In the genomic region with DNA sequence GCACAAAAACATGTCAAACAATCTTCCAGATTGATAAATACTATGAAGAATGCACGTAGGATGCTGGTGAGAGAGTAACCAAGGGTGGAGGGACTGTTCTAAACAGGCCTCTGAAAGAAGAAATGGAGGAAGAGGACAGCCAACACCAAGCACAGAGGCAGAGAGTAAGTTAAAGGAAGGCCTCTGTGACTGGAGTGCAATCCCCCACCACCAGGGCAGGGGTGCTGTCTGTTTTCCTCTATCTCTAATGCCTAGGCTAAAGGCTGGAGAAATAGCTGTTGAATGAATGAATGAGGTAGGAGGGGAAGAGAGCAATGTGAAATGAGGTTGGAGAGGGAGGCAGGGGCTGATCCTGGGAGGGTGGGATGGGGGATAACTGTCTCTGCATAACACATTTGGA, we compare ENCODE assay signal across 31 cellular contexts.
DNase-seq lines count a peak whose midpoint lies in the region; ATAC-seq and TF ChIP-seq lines count a peak whose summit lies in the region.
"Had no signal": no experiment of that assay in that cellular context is flagged by ENCODE, and none has a peak within 500 bp of the region (broad histone marks: within the 10 kb centered on the region; RNA-seq: fewer than 3 reads in every experiment).

No MANE protein-coding gene starts in this region.

- peaks cover 69% of the 10 kb centered on the region for H3K4me1 ChIP-seq in Caco-2
- H3K4me1 ChIP-seq: adrenal gland, gastroesophageal sphincter, HAP-1 had no signal

- H3K4me1 Mint-ChIP-seq in T-helper 2 cell treated with Interferon-gamma antibody and Interleukin-4, amounts not matched to agents 5 μg/mL and 100 μg/mL, for 36 hours (ENCODE audit: low read depth), result peaks cover 49% of the 10 kb centered on the region
- peaks cover 59% of the 10 kb centered on the region for H3K4me1 Mint-ChIP-seq in Caco-2 (ENCODE audit: low read depth, unreplicated experiment)
- peaks cover 55% of the 10 kb centered on the region for H3K4me1 Mint-ChIP-seq in activated T-helper 1 cell treated with anti-CD3 and anti-CD28 coated beads, Interleukin-12 subunit alpha, Interleukin-12 subunit beta, Interleukin-2, Interleukin-4 antibody, amounts not matched to agents 30 ng/mL and 10 ng/mL and 1 ng/mL, durations not matched to agents 14 hours and 24 hours and 36 hours (ENCODE audit: low read depth)
- peaks cover 33% of the 10 kb centered on the region for H3K4me1 Mint-ChIP-seq in nephron progenitor cell
- H3K4me1 Mint-ChIP-seq: immature natural killer cell had no signal

- H3K27me3 Mint-ChIP-seq in T-helper 2 cell treated with Interferon-gamma antibody and Interleukin-4, amounts not matched to agents 5 μg/mL and 100 μg/mL, for 36 hours (ENCODE audit: low read depth), result no peaks in the 10 kb centered on the region
- no peaks in the 10 kb centered on the region for H3K27me3 Mint-ChIP-seq in Caco-2 (ENCODE audit: insufficient read depth, unreplicated experiment)
- no peaks in the 10 kb centered on the region for H3K27me3 Mint-ChIP-seq in activated T-helper 1 cell treated with anti-CD3 and anti-CD28 coated beads, Interleukin-12 subunit alpha, Interleukin-12 subunit beta, Interleukin-2, Interleukin-4 antibody, amounts not matched to agents 30 ng/mL and 10 ng/mL and 1 ng/mL, durations not matched to agents 14 hours and 24 hours and 36 hours (ENCODE audit: insufficient read depth)
- peaks cover 9% of the 10 kb centered on the region for H3K27me3 Mint-ChIP-seq in nephron progenitor cell (ENCODE audit: low read depth, poor library complexity)
- H3K27me3 Mint-ChIP-seq: memory B cell had no signal

- DNase-seq in T-helper 2 cell treated with Interferon-gamma antibody and Interleukin-4, amounts not matched to agents 5 μg/mL and 100 μg/mL, for 36 hours (ENCODE audit: low spot score), result no peak
- DNase-seq in T-helper 2 cell (no peak), Caco-2 (no peak), nephron progenitor cell (no peak), Ammon's horn (ENCODE audit: low spot score) (no peak)
- no peak for DNase-seq in activated T-helper 1 cell treated with anti-CD3 and anti-CD28 coated beads, Interleukin-12 subunit alpha, Interleukin-12 subunit beta, Interleukin-2, Interleukin-4 antibody, amounts not matched to agents 30 ng/mL and 10 ng/mL and 1 ng/mL, durations not matched to agents 14 hours and 24 hours and 36 hours (ENCODE audit: low spot score)
- DNase-seq: 8988T; activated CD4-positive, alpha-beta T cell treated with anti-CD3 and anti-CD28 coated beads, Interleukin-2, amount 50 U/mL, for 48 hours; adrenal gland; body of pancreas; cerebellar nuclear complex; hypothalamus; immature natural killer cell; KG1; NCI-H1417 treated with DMSO at 0.1 percent for 48 hours; NCI-H446; NCI-H82; OCI-M1; stimulated activated CD4-positive, alpha-beta T cell treated with anti-CD3 and anti-CD28 coated beads, Interleukin-12 subunit alpha, Interleukin-12 subunit beta, amount 100 ng/mL, for 4 hours; stimulated activated CD4-positive, alpha-beta T cell treated with anti-CD3 and anti-CD28 coated beads, Interleukin-4, amount 100 ng/mL, for 24 hours; substantia nigra; T-helper 9 cell had no signal

- H3K36me3 ChIP-seq in Caco-2 (ENCODE audit: control insufficient read depth, insufficient read depth, low read length), result no peaks in the 10 kb centered on the region; the same call in 1 of the 2 replicates
- H3K36me3 ChIP-seq: adrenal gland, gastroesophageal sphincter, HAP-1 had no signal

- H3K4me3 ChIP-seq in Caco-2 (ENCODE audit: low read depth, low read length), result no peak overlapping the region
- H3K4me3 ChIP-seq: adrenal gland, body of pancreas, gastroesophageal sphincter, HAP-1 had no signal

- no peaks in the 10 kb centered on the region for H3K27me3 ChIP-seq in Caco-2 (replicated peaks; ENCODE audit: control insufficient read depth, insufficient read depth, low read length)
- H3K27me3 ChIP-seq: adrenal gland, body of pancreas, gastroesophageal sphincter had no signal

- CTCF ChIA-PET in Caco-2 (lab: Charles Lee), result interaction anchor here (0.9 to 1.5 kb wide), 6 partner anchors 20 to 208 kb away, joined by 3 to 13 read pairs (median 6); no protein-coding TSS in a partner anchor

- TF ChIP-seq CTCF in Caco-2 (IDR thresholded peaks at IDR 0.05; ENCODE audit: insufficient read depth in 1 of 2, low read depth in 1 of 2, low read length in 1 of 2, severe bottlenecking in 1 of 2, unreplicated experiment in 1 of 2), result peak in 1 of 2 experiments; percentile 19
- TF ChIP-seq CTCF in nephron progenitor cell (IDR thresholded peaks at IDR 0.05), result no peak

- H3K27ac Mint-ChIP-seq in T-helper 2 cell treated with Interferon-gamma antibody and Interleukin-4, amounts not matched to agents 5 μg/mL and 100 μg/mL, for 36 hours, result peak overlapping the region; percentile 46
- H3K27ac Mint-ChIP-seq in Caco-2 (ENCODE audit: unreplicated experiment) (peak overlapping the region; percentile 83), nephron progenitor cell (peak overlapping the region; percentile 66)
- H3K27ac Mint-ChIP-seq in activated T-helper 1 cell treated with anti-CD3 and anti-CD28 coated beads, Interleukin-12 subunit alpha, Interleukin-12 subunit beta, Interleukin-2, Interleukin-4 antibody, amounts not matched to agents 30 ng/mL and 10 ng/mL and 1 ng/mL, durations not matched to agents 14 hours and 24 hours and 36 hours, result peak overlapping the region; percentile 73
- H3K27ac Mint-ChIP-seq: immature natural killer cell; memory B cell; stimulated activated effector memory CD8-positive, alpha-beta T cell treated with anti-CD3 and anti-CD28 coated beads, Interleukin-12 subunit alpha, Interleukin-12 subunit beta, amount 100 ng/mL, for 72 hours had no signal

- peaks cover 31% of the 10 kb centered on the region for H3K36me3 Mint-ChIP-seq in T-helper 2 cell treated with Interferon-gamma antibody and Interleukin-4, amounts not matched to agents 5 μg/mL and 100 μg/mL, for 36 hours (ENCODE audit: low read depth)
- peaks cover 6% of the 10 kb centered on the region for H3K36me3 Mint-ChIP-seq in Caco-2 (ENCODE audit: insufficient read depth, unreplicated experiment)
- H3K36me3 Mint-ChIP-seq in activated T-helper 1 cell treated with anti-CD3 and anti-CD28 coated beads, Interleukin-12 subunit alpha, Interleukin-12 subunit beta, Interleukin-2, Interleukin-4 antibody, amounts not matched to agents 30 ng/mL and 10 ng/mL and 1 ng/mL, durations not matched to agents 14 hours and 24 hours and 36 hours (ENCODE audit: low read depth), result peaks cover 15% of the 10 kb centered on the region
- H3K36me3 Mint-ChIP-seq in nephron progenitor cell (ENCODE audit: low read depth), result no peaks in the 10 kb centered on the region
- H3K36me3 Mint-ChIP-seq: immature natural killer cell; memory B cell; stimulated activated effector memory CD8-positive, alpha-beta T cell treated with anti-CD3 and anti-CD28 coated beads, Interleukin-12 subunit alpha, Interleukin-12 subunit beta, amount 100 ng/mL, for 72 hours had no signal

- intact Hi-C loops in Caco-2 (cut with micrococcal nuclease; ENCODE audit: unreplicated experiment), result loop anchor here (2.0 kb wide), 1 partner anchor 149 kb away; a partner anchor contains a TSS
- intact Hi-C loops in activated T-helper 1 cell treated with anti-CD3 and anti-CD28 coated beads, Interleukin-12 subunit alpha, Interleukin-12 subunit beta, Interleukin-2, Interleukin-4 antibody, amounts not matched to agents 30 ng/mL and 10 ng/mL and 1 ng/mL, durations not matched to agents 14 hours and 24 hours and 36 hours (cut with micrococcal nuclease), result loop anchor here (10.0 kb wide), 1 partner anchor 1031 kb away; a partner anchor contains a TSS

- no peaks in the 10 kb centered on the region for H3K9me3 Mint-ChIP-seq in T-helper 2 cell treated with Interferon-gamma antibody and Interleukin-4, amounts not matched to agents 5 μg/mL and 100 μg/mL, for 36 hours
- H3K9me3 Mint-ChIP-seq in Caco-2 (ENCODE audit: unreplicated experiment) (peaks cover 6% of the 10 kb centered on the region), nephron progenitor cell (no peaks in the 10 kb centered on the region)
- peaks cover 4% of the 10 kb centered on the region for H3K9me3 Mint-ChIP-seq in activated T-helper 1 cell treated with anti-CD3 and anti-CD28 coated beads, Interleukin-12 subunit alpha, Interleukin-12 subunit beta, Interleukin-2, Interleukin-4 antibody, amounts not matched to agents 30 ng/mL and 10 ng/mL and 1 ng/mL, durations not matched to agents 14 hours and 24 hours and 36 hours
- H3K9me3 Mint-ChIP-seq: immature natural killer cell; memory B cell; stimulated activated effector memory CD8-positive, alpha-beta T cell treated with anti-CD3 and anti-CD28 coated beads, Interleukin-12 subunit alpha, Interleukin-12 subunit beta, amount 100 ng/mL, for 72 hours had no signal

- no peak for ATAC-seq in GM18498 (IDR thresholded peaks at IDR 0.05; ENCODE audit: unreplicated experiment)
- ATAC-seq in HG03095 (IDR thresholded peaks at IDR 0.05; ENCODE audit: unreplicated experiment), result no peak
- ATAC-seq: body of pancreas; gastroesophageal sphincter; left lobe of liver; sciatic nerve; SK-N-SH treated with all-trans-retinoic acid at 6 μM for 48 hours; stimulated activated effector memory CD8-positive, alpha-beta T cell treated with anti-CD3 and anti-CD28 coated beads, Interleukin-12 subunit alpha, Interleukin-12 subunit beta, amount 100 ng/mL, for 72 hours had no signal

- H3K4me3 Mint-ChIP-seq in T-helper 2 cell treated with Interferon-gamma antibody and Interleukin-4, amounts not matched to agents 5 μg/mL and 100 μg/mL, for 36 hours, result no peak overlapping the region
- H3K4me3 Mint-ChIP-seq in Caco-2 (ENCODE audit: unreplicated experiment) (no peak overlapping the region), nephron progenitor cell (no peak overlapping the region)
- H3K4me3 Mint-ChIP-seq in activated T-helper 1 cell treated with anti-CD3 and anti-CD28 coated beads, Interleukin-12 subunit alpha, Interleukin-12 subunit beta, Interleukin-2, Interleukin-4 antibody, amounts not matched to agents 30 ng/mL and 10 ng/mL and 1 ng/mL, durations not matched to agents 14 hours and 24 hours and 36 hours, result no peak overlapping the region
- H3K4me3 Mint-ChIP-seq: immature natural killer cell; memory B cell; stimulated activated effector memory CD8-positive, alpha-beta T cell treated with anti-CD3 and anti-CD28 coated beads, Interleukin-12 subunit alpha, Interleukin-12 subunit beta, amount 100 ng/mL, for 72 hours had no signal

- H3K9me3 ChIP-seq in Caco-2, result no peaks in the 10 kb centered on the region
- H3K9me3 ChIP-seq: adrenal gland, body of pancreas, gastroesophageal sphincter, HAP-1 had no signal

- BruUV-seq in Caco-2 (replicated peaks; lab: Mats Ljungman, UMichigan), result no TSS peak

- POLR2A ChIA-PET in Caco-2 (lab: Charles Lee), result interaction anchor here (0.6 to 1.2 kb wide), 5 partner anchors 10 to 149 kb away, joined by 3 to 8 read pairs (median 5); a partner anchor contains a TSS
